In genomic region chr13:98083936-98084335, GRCh38 we compare ENCODE assay signal across 15 cellular contexts. TPM values are rescaled to one million over a fixed set of nuclear protein-coding genes. Genes with fewer than 3 reads are reported as not detected.
DNase-seq lines count a peak whose midpoint lies in the region; TF ChIP-seq lines count a peak whose summit lies in the region.
"Had no signal": no experiment of that assay in that cellular context is flagged by ENCODE, and none has a peak within 500 bp of the region (broad histone marks: within the 10 kb centered on the region; RNA-seq: fewer than 3 reads in every experiment).

No MANE protein-coding gene starts in this region.

- DNase-seq in HFFc6 (peak; percentile 40), chondrocyte (ENCODE audit: low spot score) (no peak), kidney tubule cell (ENCODE audit: low spot score) (peak; percentile 42), ureter (ENCODE audit: low spot score) (no peak), SW 1271 (lab: John Stamatoyannopoulos, UW) (no peak), SHP77 treated with DMSO at 0.1 percent for 48 hours (lab: John Stamatoyannopoulos, UW) (no peak)
- no peak for DNase-seq in activated naive CD8-positive, alpha-beta T cell treated with anti-CD3 and anti-CD28 coated beads for 36 hours
- DNase-seq: Caco-2, MM.1S, NCI-H1105, NCI-H446 had no signal

- H3K36me3 Mint-ChIP-seq in HFFc6 (ENCODE audit: low read depth), result peaks cover 3% of the 10 kb centered on the region
- H3K36me3 Mint-ChIP-seq in chondrocyte (ENCODE audit: low read depth), result no peaks in the 10 kb centered on the region
- no peaks in the 10 kb centered on the region for H3K36me3 Mint-ChIP-seq in activated naive CD8-positive, alpha-beta T cell treated with anti-CD3 and anti-CD28 coated beads for 36 hours

- peak overlapping the region; percentile 20; the same call in 1 of the 2 replicates for H3K4me3 Mint-ChIP-seq in HFFc6
- H3K4me3 Mint-ChIP-seq in chondrocyte (ENCODE audit: unreplicated experiment), result no peak overlapping the region
- no peak overlapping the region for H3K4me3 Mint-ChIP-seq in activated naive CD8-positive, alpha-beta T cell treated with anti-CD3 and anti-CD28 coated beads for 36 hours

- H3K4me3 ChIP-seq in ACC112 (ENCODE audit: low read depth, low read length), result no peak overlapping the region
- H3K4me3 ChIP-seq: GM12878 had no signal

- H3K27ac ChIP-seq in ACC112 (ENCODE audit: low read depth, low read length), result peak overlapping the region; percentile 94
- H3K27ac ChIP-seq: HL-60, KMS-11 had no signal

- no peaks in the 10 kb centered on the region for H3K79me2 ChIP-seq in ACC112 (ENCODE audit: control insufficient read depth, insufficient read depth, low read length, unreplicated experiment)

- H3K9me3 Mint-ChIP-seq in HFFc6 (no peaks in the 10 kb centered on the region; the same call in 1 of the 2 replicates), chondrocyte (ENCODE audit: low read depth) (peaks cover under 1% of the 10 kb centered on the region)
- no peaks in the 10 kb centered on the region for H3K9me3 Mint-ChIP-seq in activated naive CD8-positive, alpha-beta T cell treated with anti-CD3 and anti-CD28 coated beads for 36 hours

- H3K27me3 Mint-ChIP-seq in HFFc6 (ENCODE audit: insufficient read depth) (no peaks in the 10 kb centered on the region), chondrocyte (ENCODE audit: low read depth) (no peaks in the 10 kb centered on the region)
- peaks cover 4% of the 10 kb centered on the region for H3K27me3 Mint-ChIP-seq in activated naive CD8-positive, alpha-beta T cell treated with anti-CD3 and anti-CD28 coated beads for 36 hours

- peaks cover 15% of the 10 kb centered on the region for H3K4me1 ChIP-seq in ACC112 (ENCODE audit: control insufficient read depth, insufficient read depth, low read length, unreplicated experiment)
- H3K4me1 ChIP-seq: Caco-2 had no signal

- TF ChIP-seq CTCF in HFFc6 (IDR thresholded peaks at IDR 0.05) (no peak), chondrocyte (IDR thresholded peaks at IDR 0.05) (no peak)

- peak overlapping the region; percentile 95 for H3K27ac Mint-ChIP-seq in HFFc6
- peak overlapping the region; percentile 50 for H3K27ac Mint-ChIP-seq in chondrocyte (ENCODE audit: unreplicated experiment)
- H3K27ac Mint-ChIP-seq in activated naive CD8-positive, alpha-beta T cell treated with anti-CD3 and anti-CD28 coated beads for 36 hours, result no peak overlapping the region

- H3K4me1 Mint-ChIP-seq in HFFc6 (ENCODE audit: low read depth), result peaks cover 43% of the 10 kb centered on the region
- H3K4me1 Mint-ChIP-seq in chondrocyte (ENCODE audit: low read depth), result peaks cover 15% of the 10 kb centered on the region
- no peaks in the 10 kb centered on the region for H3K4me1 Mint-ChIP-seq in activated naive CD8-positive, alpha-beta T cell treated with anti-CD3 and anti-CD28 coated beads for 36 hours

- H2AFZ ChIP-seq in ACC112 (ENCODE audit: low read length, unreplicated experiment), result peak overlapping the region; percentile 26

- no peaks in the 10 kb centered on the region for H3K36me3 ChIP-seq in ACC112 (ENCODE audit: insufficient read depth, low read length)

- no peaks in the 10 kb centered on the region for H3K27me3 ChIP-seq in ACC112 (ENCODE audit: insufficient read depth, low read length)

RNA-seq across cellular contexts. Expression of gene FARP1, which starts 59.0 kb away (rescaled TPM):
- total RNA-seq in HFFc6 (2021; fragmentation: NEBNext Ultra II Directional; extraction: Animal tissue kit (Norgen Biotek cat#: 25700)), result 100 to 1,000 TPM; 140 to 181 (median 150) TPM
- total RNA-seq in chondrocyte (237 to 331 TPM (median 328 TPM) in 3 replicates), ureter (186 TPM)
- under 1 TPM; 0.21 to 0.48 TPM for total RNA-seq in activated naive CD8-positive, alpha-beta T cell treated with anti-CD3 and anti-CD28 coated beads for 36 hours

Comparison
In these comparisons a context has a peak if more than half of its experiments do, and no peak if none do; other contexts are left out.
1. DNase-seq: peak in HFFc6 (single experiment) and kidney tubule cell (single experiment); none in chondrocyte (single experiment), activated naive CD8-positive, alpha-beta T cell treated with anti-CD3 and anti-CD28 coated beads for 36 hours (single experiment), ureter (single experiment), SW 1271 (0 of 2) and SHP77 treated with DMSO at 0.1 percent for 48 hours (single experiment).
2. RNA of gene FARP1, which starts 59.0 kb away (total RNA-seq): 237 to 331 TPM in chondrocyte, 186 TPM in ureter (single experiment) and 140 to 181 TPM in HFFc6; 0.21 to 0.48 TPM in activated naive CD8-positive, alpha-beta T cell treated with anti-CD3 and anti-CD28 coated beads for 36 hours; every median in the first group is over 10 times any median in the second.